25 cellular contexts compared by ENCODE assay signal in the genomic region with DNA sequence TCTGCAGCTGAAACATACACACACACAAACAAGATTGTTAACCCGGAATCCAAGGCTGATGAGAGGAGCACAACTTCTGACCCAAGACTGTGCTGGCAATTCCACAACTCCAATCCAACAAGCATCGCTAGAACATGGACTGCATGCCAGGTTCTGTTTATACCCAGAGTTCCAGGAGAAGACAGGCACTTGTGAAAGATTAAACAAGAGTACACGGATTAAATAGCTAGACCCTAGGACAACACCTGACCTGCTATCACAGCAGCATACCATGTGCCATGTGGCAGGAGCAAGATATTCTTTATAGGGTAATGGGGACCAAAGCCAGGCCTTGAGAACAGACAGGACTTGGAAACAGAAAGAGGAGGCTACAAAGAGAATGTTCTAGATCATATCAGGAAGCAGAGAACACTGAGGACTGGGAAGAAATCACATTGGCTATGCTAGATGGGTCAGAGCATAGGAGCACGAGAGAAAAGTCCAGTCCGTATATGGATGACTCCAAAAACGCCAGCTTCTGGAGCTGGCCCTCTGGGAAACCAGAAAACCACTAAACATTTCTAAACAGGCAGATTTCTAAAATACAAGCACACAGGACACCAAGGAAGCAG.
A peak's percentile ranks its signal among the peaks of the same experiment; 100 is the strongest.
DNase-seq lines count a peak whose midpoint lies in the region; ATAC-seq lines count a peak whose summit lies in the region.
"Had no signal": no experiment of that assay in that cellular context is flagged by ENCODE, and none has a peak within 500 bp of the region (broad histone marks: within the 10 kb centered on the region; RNA-seq: fewer than 3 reads in every experiment).

No MANE protein-coding gene starts in this region.

- intact Hi-C loops in activated CD4-positive, alpha-beta T cell treated with anti-CD3 and anti-CD28 coated beads for 36 hours (cut with DNase I, micrococcal nuclease), result loop anchor here in 1 of 2 experiments (1.0 to 10.0 kb wide), 3 partner anchors 29 to 193 kb away; no protein-coding TSS in a partner anchor
- intact Hi-C loops in right cardiac atrium (cut with DNase I), result loop anchor here in 2 of 4 donors (10.0 kb wide), 2 partner anchors 93 to 193 kb away; no protein-coding TSS in a partner anchor

- no peak for DNase-seq in activated CD4-positive, alpha-beta T cell treated with anti-CD3 and anti-CD28 coated beads for 36 hours
- no peak for DNase-seq in activated CD4-positive, alpha-beta T cell treated with anti-CD3 and anti-CD28 coated beads, Interleukin-2, amount 50 U/mL, for 4 hours
- no peak for DNase-seq in stimulated activated naive CD8-positive, alpha-beta T cell treated with anti-CD3 and anti-CD28 coated beads, Interleukin-15, Interleukin-2, amounts not matched to agents 100 U/mL and 50 U/mL, for 24 hours
- DNase-seq in right cardiac atrium (no peak), HuH-7 (ENCODE audit: low spot score) (no peak)
- DNase-seq: 8988T; activated effector memory CD4-positive, alpha-beta T cell treated with Interleukin-2 at 50 U/mL for 16 hours; amniotic stem cell; CD4-positive, alpha-beta T cell; effector CD4-positive, alpha-beta T cell; KG1; kidney; NCI-H1436; NCI-H2107; NCI-H446; NCI-H774; ovary; stimulated activated CD4-positive, alpha-beta T cell treated with anti-CD3 and anti-CD28 coated beads, Interleukin-2, amount 100 ng/mL, for 48 hours had no signal

- peak overlapping the region; percentile 22 for H3K27ac ChIP-seq in right cardiac atrium (ENCODE audit: low read length)
- H3K27ac ChIP-seq: ovary had no signal

- 74% methylated on average over 6 of the region's 6 CpGs for WGBS in right cardiac atrium

- H3K4me3 ChIP-seq in right cardiac atrium (ENCODE audit: low read length), result no peak overlapping the region
- H3K4me3 ChIP-seq: lung, mucosa of descending colon, ovary had no signal

- H3K27ac Mint-ChIP-seq in activated CD4-positive, alpha-beta T cell treated with anti-CD3 and anti-CD28 coated beads for 36 hours, result peak overlapping the region; percentile 82
- H3K27ac Mint-ChIP-seq in stimulated activated naive CD8-positive, alpha-beta T cell treated with anti-CD3 and anti-CD28 coated beads, Interleukin-15, Interleukin-2, amounts not matched to agents 100 ng/mL and 50 ng/mL, for 24 hours, result peak overlapping the region; percentile 81
- H3K27ac Mint-ChIP-seq: CD4-positive, alpha-beta T cell; nephron had no signal

- no peaks in the 10 kb centered on the region for H3K27me3 Mint-ChIP-seq in activated CD4-positive, alpha-beta T cell treated with anti-CD3 and anti-CD28 coated beads for 36 hours
- H3K27me3 Mint-ChIP-seq in stimulated activated naive CD8-positive, alpha-beta T cell treated with anti-CD3 and anti-CD28 coated beads, Interleukin-15, Interleukin-2, amounts not matched to agents 100 ng/mL and 50 ng/mL, for 24 hours, result no peaks in the 10 kb centered on the region
- H3K27me3 Mint-ChIP-seq: CD4-positive, alpha-beta T cell had no signal

- peaks cover 24% of the 10 kb centered on the region for H3K4me1 Mint-ChIP-seq in activated CD4-positive, alpha-beta T cell treated with anti-CD3 and anti-CD28 coated beads for 36 hours
- H3K4me1 Mint-ChIP-seq in stimulated activated naive CD8-positive, alpha-beta T cell treated with anti-CD3 and anti-CD28 coated beads, Interleukin-15, Interleukin-2, amounts not matched to agents 100 ng/mL and 50 ng/mL, for 24 hours (ENCODE audit: low read depth), result peaks cover 22% of the 10 kb centered on the region

- H3K27me3 ChIP-seq in right cardiac atrium (ENCODE audit: control insufficient read depth, insufficient read depth), result no peaks in the 10 kb centered on the region
- H3K27me3 ChIP-seq: ovary had no signal

- POLR2A ChIA-PET in activated CD4-positive, alpha-beta T cell treated with anti-CD3 and anti-CD28 coated beads for 36 hours (lab: Charles Lee), result interaction anchor here (0.6 kb wide), 2 partner anchors 57 to 112 kb away, joined by 3 to 4 read pairs; no protein-coding TSS in a partner anchor

- CTCF ChIA-PET in activated CD4-positive, alpha-beta T cell treated with anti-CD3 and anti-CD28 coated beads for 36 hours (lab: Charles Lee), result interaction anchor here (1.6 kb wide), 1 partner anchor 44 kb away, joined by 3 read pairs; no protein-coding TSS in a partner anchor

- H3K9me3 ChIP-seq in right cardiac atrium (ENCODE audit: control insufficient read depth, low read length), result no peaks in the 10 kb centered on the region
- H3K9me3 ChIP-seq: mucosa of descending colon, ovary had no signal

- no peak overlapping the region for H3K4me3 Mint-ChIP-seq in activated CD4-positive, alpha-beta T cell treated with anti-CD3 and anti-CD28 coated beads for 36 hours
- H3K4me3 Mint-ChIP-seq in stimulated activated naive CD8-positive, alpha-beta T cell treated with anti-CD3 and anti-CD28 coated beads, Interleukin-15, Interleukin-2, amounts not matched to agents 100 ng/mL and 50 ng/mL, for 24 hours, result no peak overlapping the region
- H3K4me3 Mint-ChIP-seq: CD4-positive, alpha-beta T cell; nephron had no signal

- no peaks in the 10 kb centered on the region for H3K9me3 Mint-ChIP-seq in activated CD4-positive, alpha-beta T cell treated with anti-CD3 and anti-CD28 coated beads for 36 hours (ENCODE audit: low read depth)
- H3K9me3 Mint-ChIP-seq in stimulated activated naive CD8-positive, alpha-beta T cell treated with anti-CD3 and anti-CD28 coated beads, Interleukin-15, Interleukin-2, amounts not matched to agents 100 ng/mL and 50 ng/mL, for 24 hours, result no peaks in the 10 kb centered on the region
- H3K9me3 Mint-ChIP-seq: CD4-positive, alpha-beta T cell; nephron had no signal

- peaks cover 5% of the 10 kb centered on the region for H3K4me1 ChIP-seq in right cardiac atrium (ENCODE audit: control insufficient read depth, insufficient read depth, low read length)

- no peaks in the 10 kb centered on the region for H3K36me3 Mint-ChIP-seq in activated CD4-positive, alpha-beta T cell treated with anti-CD3 and anti-CD28 coated beads for 36 hours (ENCODE audit: low read depth)
- H3K36me3 Mint-ChIP-seq in stimulated activated naive CD8-positive, alpha-beta T cell treated with anti-CD3 and anti-CD28 coated beads, Interleukin-15, Interleukin-2, amounts not matched to agents 100 ng/mL and 50 ng/mL, for 24 hours (ENCODE audit: low read depth), result no peaks in the 10 kb centered on the region

- no peak for ATAC-seq in activated CD4-positive, alpha-beta T cell treated with anti-CD3 and anti-CD28 coated beads for 36 hours
- no peak for ATAC-seq in stimulated activated naive CD8-positive, alpha-beta T cell treated with anti-CD3 and anti-CD28 coated beads, Interleukin-15, Interleukin-2, amounts not matched to agents 100 U/mL and 50 U/mL, for 24 hours
- ATAC-seq in right cardiac atrium, result peak; percentile 26 to 52
- no peak for ATAC-seq in GM21381 (IDR thresholded peaks at IDR 0.05; ENCODE audit: unreplicated experiment)
- ATAC-seq in GM18909 (IDR thresholded peaks at IDR 0.05; ENCODE audit: poor library complexity, unreplicated experiment), result no peak
- ATAC-seq: mucosa of descending colon, SK-N-SH treated with all-trans-retinoic acid at 6 μM for 48 hours had no signal

Comparison
In these comparisons a context has a peak if more than half of its experiments do, and no peak if none do; other contexts are left out.
1. ATAC-seq: peak in right cardiac atrium (2 of 2); none in activated CD4-positive, alpha-beta T cell treated with anti-CD3 and anti-CD28 coated beads for 36 hours (single experiment), stimulated activated naive CD8-positive, alpha-beta T cell treated with anti-CD3 and anti-CD28 coated beads, Interleukin-15, Interleukin-2, amounts not matched to agents 100 U/mL and 50 U/mL, for 24 hours (single experiment), GM21381 (single experiment) and GM18909 (single experiment).